Comparison of ENCODE assay signal across 8 cellular contexts in genomic region chr13:113208424-113209335, GRCh38. TPM values are rescaled to one million over a fixed set of nuclear protein-coding genes. Genes with fewer than 3 reads are reported as not detected.
DNase-seq lines count a peak whose midpoint lies in the region; ATAC-seq and TF ChIP-seq lines count a peak whose summit lies in the region.

Gene PCID2 (minus strand): TSS chr13:113208669. CDS start chr13:113208634, 35 bp downstream.

- H3K4me3 Mint-ChIP-seq in activated B cell treated with CpG ODN at 0.5 μM for 24 hours, result peak within 1 kb of the TSS; percentile 89

- H3K27me3 Mint-ChIP-seq in activated B cell treated with CpG ODN at 0.5 μM for 24 hours, result no peaks in the 10 kb centered on the region

- H3K36me3 Mint-ChIP-seq in activated B cell treated with CpG ODN at 0.5 μM for 24 hours (ENCODE audit: low read depth), result peaks cover 38% of the 10 kb centered on the region

- CTCF ChIA-PET in AG04449 (lab: Yijun Ruan, JAX) (interaction anchor here (1.1 to 1.4 kb wide), 3 partner anchors 17 to 174 kb away, joined by 3 to 7 read pairs (median 6); no protein-coding TSS in a partner anchor), activated B cell treated with CpG ODN at 0.5 μM for 24 hours (lab: Charles Lee) (interaction anchor here (1.0 to 2.4 kb wide), 3 partner anchors 30 to 266 kb away, joined by 4 to 7 read pairs (median 5); partner anchors contain the start of gene LAMP1)

- POLR2A ChIA-PET in AG04449 (lab: Yijun Ruan, JAX), result interaction anchor here (0.6 to 1.1 kb wide), 4 partner anchors 9 to 116 kb away, joined by 3 to 4 read pairs (median 3); no protein-coding TSS in a partner anchor
- POLR2A ChIA-PET in activated B cell treated with CpG ODN at 0.5 μM for 24 hours (lab: Charles Lee), result interaction anchor here (0.6 to 2.6 kb wide), 10 partner anchors 17 to 1105 kb away, joined by 3 to 40 read pairs (median 4); partner anchors contain the start of genes DCUN1D2 and LAMP1

- H3K4me1 Mint-ChIP-seq in activated B cell treated with CpG ODN at 0.5 μM for 24 hours, result peaks cover 56% of the 10 kb centered on the region

- H3K4me3 ChIP-seq in AG04449 (ENCODE audit: low read depth, low read length), result peak within 1 kb of the TSS; percentile 76

- intact Hi-C loops in activated B cell treated with CpG ODN at 0.5 μM for 24 hours (cut with micrococcal nuclease), result loop anchor here (1.0 to 5.0 kb wide), 8 partner anchors 55 to 620 kb away; partner anchors contain the start of genes ADPRHL1, DCUN1D2, LAMP1 and MCF2L

- H3K27ac ChIP-seq in caudate nucleus (ENCODE audit: low read depth, low read length), result peak within 1 kb of the TSS; percentile 97

- ATAC-seq in GM18870 (IDR thresholded peaks at IDR 0.05; ENCODE audit: unreplicated experiment) (peak; percentile 58), HG03108 (IDR thresholded peaks at IDR 0.05; ENCODE audit: unreplicated experiment) (peak; percentile 72), activated B cell treated with CpG ODN at 0.5 μM for 24 hours (ENCODE audit: low read depth) (peak; percentile 73)

- TF ChIP-seq CTCF in AG04449 (IDR thresholded peaks at IDR 0.05; ENCODE audit: insufficient read depth, low read length, missing control alignments), result peak; percentile 3
- no peak for TF ChIP-seq CTCF in activated B cell treated with CpG ODN at 0.5 μM for 24 hours (IDR thresholded peaks at IDR 0.05)

- DNase-seq in AG04449 (ENCODE audit: low read depth, low spot score) (peak; percentile 14), NCI-H2196 treated with DMSO at 0.1 percent for 48 hours (lab: John Stamatoyannopoulos, UW; ENCODE audit: unreplicated experiment) (peak; percentile 48), activated B cell treated with CpG ODN at 0.5 μM for 24 hours (peak; percentile 99), caudate nucleus (lab: John Stamatoyannopoulos, UW) (peak; percentile 16 to 91 (median 81)), inferior parietal cortex (ENCODE audit: extremely low spot score) (peak; percentile 89)
- DNase-seq in stimulated activated CD4-positive, alpha-beta T cell treated with anti-CD3 and anti-CD28 coated beads, Interleukin-12 subunit alpha, Interleukin-12 subunit beta, amount 100 ng/mL, for 24 hours (ENCODE audit: low read depth in 2 of 2), result peak; percentile 83 to 87

- H3K27ac Mint-ChIP-seq in activated B cell treated with CpG ODN at 0.5 μM for 24 hours, result peak within 1 kb of the TSS; percentile 79

- no peaks in the 10 kb centered on the region for H3K9me3 Mint-ChIP-seq in activated B cell treated with CpG ODN at 0.5 μM for 24 hours

RNA-seq across cellular contexts. Expression of gene PCID2, which starts in this region (rescaled TPM):
- total RNA-seq in activated B cell treated with CpG ODN at 0.5 μM for 24 hours, result 35.6 and 43.1 TPM in 2 replicates

Comparison
In these comparisons a context has a peak if more than half of its experiments do, and no peak if none do; other contexts are left out.
1. Peak in every context shown above with its lines: DNase-seq, ATAC-seq, H3K4me3 ChIP-seq and H3K27ac ChIP-seq.
2. DNase-seq: peak in every context shown above with its lines; median percentile 99 in activated B cell treated with CpG ODN at 0.5 μM for 24 hours; 89 in inferior parietal cortex; 85 in stimulated activated CD4-positive, alpha-beta T cell treated with anti-CD3 and anti-CD28 coated beads, Interleukin-12 subunit alpha, Interleukin-12 subunit beta, amount 100 ng/mL, for 24 hours; 81 in caudate nucleus; 48 in NCI-H2196 treated with DMSO at 0.1 percent for 48 hours; 14 in AG04449.